ENCODE assay signal across 17 cellular contexts in genomic region chr21:41837756-41838297, GRCh38.
A peak's percentile ranks its signal among the peaks of the same experiment; 100 is the strongest.
DNase-seq lines count a peak whose midpoint lies in the region; FAIRE-seq and TF ChIP-seq lines count a peak whose summit lies in the region.
"Had no signal": no experiment of that assay in that cellular context is flagged by ENCODE, and none has a peak within 500 bp of the region (broad histone marks: within the 10 kb centered on the region; RNA-seq: fewer than 3 reads in every experiment).

No MANE protein-coding gene starts in this region.

- peak overlapping the region; percentile 81 for H3K4me2 ChIP-seq in BLaER1

- H3K36me3 Mint-ChIP-seq in nephron progenitor cell (ENCODE audit: low read depth) = peaks cover 70% of the 10 kb centered on the region

- TF ChIP-seq POLR2A in Raji (IDR thresholded peaks at IDR 0.05; ENCODE audit: insufficient read depth, low read depth, low read length) = 0 out of 2 replicates have a peak, but pooled peaks have one; percentile 15

- H3K27ac Mint-ChIP-seq in nephron progenitor cell = peak overlapping the region; percentile 44
- H3K27ac Mint-ChIP-seq: CD8-positive, alpha-beta T cell had no signal

- peak; percentile 28 for FAIRE-seq in GM19239 (lab: Jason Lieb, UNC)
- FAIRE-seq: K562 had no signal

- H3K27me3 Mint-ChIP-seq in nephron progenitor cell (ENCODE audit: low read depth, poor library complexity) = peaks cover 4% of the 10 kb centered on the region

- H3K9me3 ChIP-seq in BLaER1 = peaks cover 12% of the 10 kb centered on the region
- H3K9me3 ChIP-seq: BE2C, SJCRH30 had no signal

- TF ChIP-seq CTCF in nephron progenitor cell (IDR thresholded peaks at IDR 0.05) = no peak

- H3K9me3 Mint-ChIP-seq in nephron progenitor cell = peaks cover 32% of the 10 kb centered on the region

- H3K27me3 ChIP-seq in BLaER1 = no peaks in the 10 kb centered on the region
- H3K27me3 ChIP-seq: BE2C, SJCRH30 had no signal

- peak overlapping the region; percentile 46; the same call in 1 of the 2 replicates for H3K9ac ChIP-seq in BLaER1

- H3K4me3 Mint-ChIP-seq in nephron progenitor cell = no peak overlapping the region
- H3K4me3 Mint-ChIP-seq: CD8-positive, alpha-beta T cell had no signal

- peaks cover 66% of the 10 kb centered on the region for H3K4me1 ChIP-seq in BLaER1
- H3K4me1 ChIP-seq: BE2C, SJCRH30 had no signal

- peaks cover 21% of the 10 kb centered on the region for H3K4me1 Mint-ChIP-seq in nephron progenitor cell

- peaks cover 50% of the 10 kb centered on the region for H3K36me3 ChIP-seq in BLaER1

- H3K4me3 ChIP-seq in BLaER1 = peak overlapping the region; percentile 6; the same call in 1 of the 2 replicates
- H3K4me3 ChIP-seq: K562, SJCRH30 had no signal

- peak overlapping the region; percentile 29; the same call in 1 of the 2 replicates for H3K27ac ChIP-seq in BLaER1
- H3K27ac ChIP-seq: SJCRH30 had no signal

- DNase-seq in GM19239 (ENCODE audit: insufficient read length, low spot score) (no peak), nephron progenitor cell (no peak), GOT3 (lab: John Stamatoyannopoulos, UW) (no peak), DMS79 treated with DMSO at 0.1 percent for 48 hours (lab: John Stamatoyannopoulos, UW) (no peak), SHP77 (lab: John Stamatoyannopoulos, UW) (no peak)
- DNase-seq in stimulated activated CD4-positive, alpha-beta T cell treated with anti-CD3 and anti-CD28 coated beads, Interleukin-12 subunit alpha, Interleukin-12 subunit beta, amount 100 ng/mL, for 4 hours = no peak
- DNase-seq: BE2C; Calu3; CD8-positive, alpha-beta T cell; NCI-H1105 treated with DMSO at 0.1 percent for 48 hours; NCI-H1694; NCI-H2081 treated with DMSO at 0.1 percent for 48 hours; SJCRH30; SW 1271 had no signal

- H4K20me1 ChIP-seq in BLaER1 = no peaks in the 10 kb centered on the region
